Comparison of ENCODE assay signal across 15 cellular contexts in genomic region chr1:36174716-36175115, GRCh38. TPM values are rescaled to one million over a fixed set of nuclear protein-coding genes. Genes with fewer than 3 reads are reported as not detected.
DNase-seq lines count a peak whose midpoint lies in the region; ATAC-seq and TF ChIP-seq lines count a peak whose summit lies in the region.
"Had no signal": no experiment of that assay in that cellular context is flagged by ENCODE, and none has a peak within 500 bp of the region (broad histone marks: within the 10 kb centered on the region; RNA-seq: fewer than 3 reads in every experiment).

No MANE protein-coding gene starts in this region.

- H3K36me3 Mint-ChIP-seq in chondrocyte (ENCODE audit: low read depth) = peaks cover 26% of the 10 kb centered on the region

- H3K4me1 ChIP-seq in ACC112 (ENCODE audit: control insufficient read depth, insufficient read depth, low read length, unreplicated experiment) (peaks cover 37% of the 10 kb centered on the region), neutrophil (ENCODE audit: control insufficient read depth in 1 of 2, insufficient read depth in 1 of 2, low read depth in 1 of 2, low read length in 1 of 2) (no peaks in the 10 kb centered on the region)
- H3K4me1 ChIP-seq: BE2C, colonic mucosa had no signal

- peaks cover 53% of the 10 kb centered on the region for H3K79me2 ChIP-seq in ACC112 (ENCODE audit: control insufficient read depth, insufficient read depth, low read length, unreplicated experiment)

- peak overlapping the region; percentile 79 for H3K27ac Mint-ChIP-seq in chondrocyte (ENCODE audit: unreplicated experiment)

- H3K36me3 ChIP-seq in ACC112 (ENCODE audit: insufficient read depth, low read length) (peaks cover 46% of the 10 kb centered on the region), neutrophil (peaks cover 98% of the 10 kb centered on the region)

- H3K27ac ChIP-seq in ACC112 (ENCODE audit: low read depth, low read length) = peak overlapping the region; percentile 69; the same call in 1 of the 2 replicates
- H3K27ac ChIP-seq in neutrophil = peak overlapping the region; percentile 18
- H3K27ac ChIP-seq: colonic mucosa, hepatocyte, WERI-Rb-1 had no signal

- no peak overlapping the region for H2AFZ ChIP-seq in ACC112 (ENCODE audit: low read length, unreplicated experiment)
- H2AFZ ChIP-seq: hepatocyte had no signal

- no peaks in the 10 kb centered on the region for H3K9me3 ChIP-seq in neutrophil
- H3K9me3 ChIP-seq: BE2C, colonic mucosa had no signal

- H3K4me3 Mint-ChIP-seq in chondrocyte (ENCODE audit: unreplicated experiment) = no peak overlapping the region

- H3K27me3 Mint-ChIP-seq in chondrocyte (ENCODE audit: low read depth) = no peaks in the 10 kb centered on the region

- no peaks in the 10 kb centered on the region for H3K27me3 ChIP-seq in ACC112 (ENCODE audit: insufficient read depth, low read length)
- no peaks in the 10 kb centered on the region for H3K27me3 ChIP-seq in neutrophil
- H3K27me3 ChIP-seq: BE2C, colonic mucosa, hepatocyte had no signal

- no peaks in the 10 kb centered on the region for H3K9me3 Mint-ChIP-seq in chondrocyte (ENCODE audit: low read depth)
- H3K9me3 Mint-ChIP-seq: activated T-helper 2 cell treated with anti-CD3 and anti-CD28 coated beads, Interferon-gamma antibody, Interleukin-2, Interleukin-4, amounts not matched to agents 10 μg/mL and 5 μg/mL and 100 μg/mL, durations not matched to agents 14 hours and 24 hours and 36 hours had no signal

- ATAC-seq in HG02798 (IDR thresholded peaks at IDR 0.05; ENCODE audit: poor library complexity, unreplicated experiment) = no peak

- no peak for TF ChIP-seq CTCF in chondrocyte (IDR thresholded peaks at IDR 0.05)
- TF ChIP-seq CTCF in neutrophil (IDR thresholded peaks at IDR 0.05) = no peak

- H3K4me1 Mint-ChIP-seq in chondrocyte (ENCODE audit: low read depth) = peaks cover 26% of the 10 kb centered on the region

- no peak overlapping the region for H3K4me3 ChIP-seq in ACC112 (ENCODE audit: low read depth, low read length)
- H3K4me3 ChIP-seq in neutrophil (ENCODE audit: low read depth in 1 of 2, low read length in 1 of 2) = no peak overlapping the region
- H3K4me3 ChIP-seq: colonic mucosa, hepatocyte had no signal

- DNase-seq in NCI-H1105 treated with DMSO at 0.1 percent for 48 hours (lab: John Stamatoyannopoulos, UW) = peak; percentile 70
- DNase-seq in chondrocyte (ENCODE audit: low spot score) = no peak
- DNase-seq in putamen (ENCODE audit: low spot score) = no peak
- no peak for DNase-seq in stimulated activated CD4-positive, alpha-beta T cell treated with anti-CD3 and anti-CD28 coated beads, Interleukin-4, amount 100 ng/mL, for 4 hours
- no peak for DNase-seq in activated T-cell treated with anti-CD3 and anti-CD28 coated beads, Interleukin-2, amount 50 U/mL, for 1 hour
- DNase-seq: BE2C; colonic mucosa; NCI-H2227 treated with DMSO at 0.1 percent for 48 hours; stimulated activated CD8-positive, alpha-beta memory T cell treated with anti-CD3 and anti-CD28 coated beads, Interleukin-4, amount 100 ng/mL, for 48 hours; WERI-Rb-1 had no signal

RNA-seq across cellular contexts. Expression of gene MAP7D1, which starts 18.8 kb away (rescaled TPM):
- total RNA-seq in chondrocyte = 159 to 177 TPM (median 173 TPM) in 3 replicates

RNA-seq across cellular contexts. Expression of gene TRAPPC3, which starts 25.4 kb away (rescaled TPM):
- total RNA-seq in chondrocyte = 67.7 to 74.5 TPM (median 69.7 TPM) in 3 replicates

RNA-seq across cellular contexts. Expression of gene THRAP3, which starts 49.5 kb away (rescaled TPM):
- total RNA-seq in chondrocyte = 88.7 to 106 TPM (median 106 TPM) in 3 replicates

RNA-seq across cellular contexts. Expression of gene COL8A2, which starts 49.7 kb away (rescaled TPM):
- 10.8 to 18.1 TPM (median 17.4 TPM) in 3 replicates for total RNA-seq in chondrocyte
- total RNA-seq: activated T-helper 2 cell treated with anti-CD3 and anti-CD28 coated beads, Interferon-gamma antibody, Interleukin-2, Interleukin-4, amounts not matched to agents 10 μg/mL and 5 μg/mL and 100 μg/mL, durations not matched to agents 14 hours and 24 hours and 36 hours had no signal
